16 cellular contexts compared by ENCODE assay signal in the genomic region with DNA sequence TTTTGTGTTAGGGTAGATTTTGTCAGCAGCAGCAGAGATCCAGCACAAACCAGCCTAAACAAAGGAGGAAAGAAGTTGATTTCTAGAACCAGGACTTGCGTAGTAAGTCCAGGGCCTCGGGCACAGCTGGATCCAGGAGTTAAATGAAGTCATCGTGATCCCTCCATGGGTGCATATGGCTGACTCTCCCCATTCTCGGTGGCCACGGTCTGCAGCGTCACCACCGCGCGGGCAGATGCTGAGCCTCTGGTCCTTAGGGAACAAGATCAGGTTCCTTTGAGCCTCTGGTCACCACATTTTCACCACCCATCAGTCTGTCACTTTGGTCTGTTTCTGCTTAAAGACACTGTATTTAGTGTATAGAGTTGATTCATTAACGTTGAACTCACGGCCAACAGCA. TPM values are rescaled to one million over a fixed set of nuclear protein-coding genes. Genes with fewer than 3 reads are reported as not detected.
DNase-seq lines count a peak whose midpoint lies in the region; ATAC-seq, FAIRE-seq and TF ChIP-seq lines count a peak whose summit lies in the region.
"Had no signal": no experiment of that assay in that cellular context is flagged by ENCODE, and none has a peak within 500 bp of the region (broad histone marks: within the 10 kb centered on the region; RNA-seq: fewer than 3 reads in every experiment).

No MANE protein-coding gene starts in this region.

- H3K9me3 Mint-ChIP-seq in nephron progenitor cell = no peaks in the 10 kb centered on the region
- H3K9me3 Mint-ChIP-seq: CD8-positive, alpha-beta T cell had no signal

- H3K36me3 ChIP-seq in H1 (ENCODE audit: control insufficient read depth in 2 of 4, insufficient read depth in 4 of 4, low read length in 3 of 4) (no peaks in the 10 kb centered on the region), rectal smooth muscle tissue (ENCODE audit: control insufficient read depth, insufficient read depth, low read length) (no peaks in the 10 kb centered on the region)

- H2BK5ac ChIP-seq in H1 (ENCODE audit: low read depth, low read length) = no peak overlapping the region

- ATAC-seq in GM21528 (IDR thresholded peaks at IDR 0.05; ENCODE audit: low FRiP score, unreplicated experiment) = no peak
- ATAC-seq: CD8-positive, alpha-beta T cell; HCT116 had no signal

- no peak overlapping the region for H3K18ac ChIP-seq in H1 (ENCODE audit: extremely low read depth, low read length)

- no peak overlapping the region for H2BK120ac ChIP-seq in H1 (replicated peaks; ENCODE audit: low read depth, low read length)

- no peak overlapping the region for H3K4me2 ChIP-seq in H1 (ENCODE audit: insufficient read depth in 1 of 2, low read depth in 2 of 2, low read length in 2 of 2)

- no peaks in the 10 kb centered on the region for H3K79me2 ChIP-seq in H1 (ENCODE audit: control insufficient read depth in 1 of 2, insufficient read depth in 2 of 2, low read length in 2 of 2)

- no peak overlapping the region for H3K23ac ChIP-seq in H1 (ENCODE audit: insufficient read length)

- TF ChIP-seq POLR2A in H1 (IDR thresholded peaks at IDR 0.05; ENCODE audit: control extremely low read depth in 1 of 2, low read depth in 2 of 2, low read length in 2 of 2) = no peak

- H2BK20ac ChIP-seq in H1 (ENCODE audit: low read length) = no peak overlapping the region

- WGBS in H1 (ENCODE audit: extremely low coverage in 1 of 2, insufficient coverage in 1 of 2, insufficient read length in 1 of 2, insufficient replicate concordance in 2 of 2, low coverage in 1 of 2, low lambda C conversion rate in 2 of 2, missing lambda C conversion rate in 1 of 2), 2 experiments = 96% methylated on average over 11 of the region's 11 CpGs; no CpG with 5 or more reads in 1 of the 2 experiments

- H3K79me1 ChIP-seq in H1 (ENCODE audit: low read depth, low read length) = no peaks in the 10 kb centered on the region

- H3K4me1 ChIP-seq in H1 (replicated peaks in 1 of 4; ENCODE audit: control insufficient read depth in 3 of 4, insufficient read depth in 4 of 4, low read length in 3 of 4) (peaks cover 0 to 2% (median 2%) of the 10 kb centered on the region in 4 experiments; a peak in 3 of 7 replicates), rectal smooth muscle tissue (ENCODE audit: control insufficient read depth, insufficient read depth, low read length) (peaks cover 10% of the 10 kb centered on the region)
- H3K4me1 ChIP-seq: Caco-2 had no signal

- 0 out of 2 replicates have a peak overlapping the region, but pooled peaks have one; percentile 27 for H2BK12ac ChIP-seq in H1 (ENCODE audit: low read depth, low read length)

- no peak overlapping the region for H3K4ac ChIP-seq in H1 (replicated peaks; ENCODE audit: insufficient read length, low read depth, low read length)

- peaks cover 22% of the 10 kb centered on the region for H3K27me3 Mint-ChIP-seq in nephron progenitor cell (ENCODE audit: low read depth, poor library complexity)

- H3K4me3 ChIP-seq in H1 (ENCODE audit: extremely low read depth in 1 of 4, insufficient read depth in 2 of 4, low read depth in 3 of 4, low read length in 4 of 4) (no peak overlapping the region), rectal smooth muscle tissue (ENCODE audit: low read length) (no peak overlapping the region)
- H3K4me3 ChIP-seq: GM23248 had no signal

- TF ChIP-seq CTCF in H1 (IDR thresholded peaks at IDR 0.05; ENCODE audit: control extremely low read depth in 1 of 3, insufficient read depth in 1 of 3, low read depth in 1 of 3, low read length in 3 of 3) (no peak), nephron progenitor cell (IDR thresholded peaks at IDR 0.05) (no peak)

- H2AFZ ChIP-seq in H1 (ENCODE audit: low read length) = no peak overlapping the region
- H2AFZ ChIP-seq: GM23248 had no signal

- peaks cover 0 to 6% of the 10 kb centered on the region in 2 experiments for H4K20me1 ChIP-seq in H1 (replicated peaks in 1 of 2; ENCODE audit: control insufficient read depth in 1 of 2, insufficient read depth in 2 of 2, low read length in 2 of 2)

- POLR2A ChIA-PET in H1 (lab: Charles Lee; ENCODE audit: partially characterized antibody) = no interaction called here

- peaks cover 1 to 13% (median 10%) of the 10 kb centered on the region in 4 experiments for H3K27me3 ChIP-seq in H1 (replicated peaks in 1 of 4; ENCODE audit: control insufficient read depth in 3 of 4, extremely low read depth in 1 of 4, insufficient read depth in 3 of 4, low read length in 3 of 4)
- H3K27me3 ChIP-seq in rectal smooth muscle tissue (ENCODE audit: control insufficient read depth, insufficient read depth, low read length) = no peaks in the 10 kb centered on the region

- H4K91ac ChIP-seq in H1 (replicated peaks; ENCODE audit: insufficient read length, low read length) = no peak overlapping the region

- no peak overlapping the region for H2BK15ac ChIP-seq in H1 (ENCODE audit: low read length)

- H2AK5ac ChIP-seq in H1 (ENCODE audit: low read depth, low read length) = no peak overlapping the region

- no peaks in the 10 kb centered on the region; a peak in 1 of 4 replicates for H3K9me3 ChIP-seq in H1 (ENCODE audit: insufficient read depth in 2 of 2, low read depth in 1 of 2, low read length in 1 of 2)
- H3K9me3 ChIP-seq: Caco-2 had no signal

- H3K27ac ChIP-seq in H1 (ENCODE audit: low read depth, low read length) = no peak overlapping the region
- H3K27ac ChIP-seq in rectal smooth muscle tissue (ENCODE audit: low read depth, low read length) = peak overlapping the region; percentile 34
- H3K27ac ChIP-seq: GM23248 had no signal

- CTCF ChIA-PET in H1 (lab: Charles Lee; ENCODE audit: partially characterized antibody) = interaction anchor here (0.8 to 4.9 kb wide), 8 partner anchors 12 to 190 kb away, joined by 3 to 30 read pairs (median 13); no protein-coding TSS in a partner anchor

- peak overlapping the region; percentile 44 for H3K4me3 Mint-ChIP-seq in nephron progenitor cell
- H3K4me3 Mint-ChIP-seq: B cell; CD8-positive, alpha-beta T cell; H9 had no signal

- no peaks in the 10 kb centered on the region for H3K36me3 Mint-ChIP-seq in nephron progenitor cell (ENCODE audit: low read depth)
- H3K36me3 Mint-ChIP-seq: CD8-positive, alpha-beta T cell had no signal

- DNase-seq in H1 (ENCODE audit: low read depth in 1 of 2, low spot score in 2 of 2) (no peak), nephron progenitor cell (no peak), inferior parietal cortex (ENCODE audit: extremely low spot score) (no peak)
- DNase-seq in activated CD4-positive, alpha-beta T cell treated with anti-CD3 and anti-CD28 coated beads for 1 hour = no peak
- DNase-seq: Caco-2, DMS153, DND-41, GM23248, H9 had no signal

- peaks cover 5% of the 10 kb centered on the region for H3K23me2 ChIP-seq in H1 (ENCODE audit: low read depth, low read length)

- no peak for TF ChIP-seq RAD21 in H1 (IDR thresholded peaks at IDR 0.05 in 1 of 2, conservative IDR thresholded peaks at IDR 0.05 in 1 of 2; ENCODE audit: low read depth in 2 of 2, low read length in 2 of 2)

- no peak overlapping the region for H4K5ac ChIP-seq in H1 (ENCODE audit: insufficient read length, low read depth, low read length)

- no peak overlapping the region for H3K27ac Mint-ChIP-seq in nephron progenitor cell
- H3K27ac Mint-ChIP-seq: B cell; CD8-positive, alpha-beta T cell had no signal

- H4K8ac ChIP-seq in H1 (ENCODE audit: extremely low read depth, insufficient read depth, low read length) = no peak overlapping the region

- no peak overlapping the region for H3K14ac ChIP-seq in H1 (ENCODE audit: insufficient read length)

- no peak overlapping the region for H3K56ac ChIP-seq in H1 (replicated peaks; ENCODE audit: insufficient read length, low read depth, low read length)

- TF ChIP-seq EP300 in H1 (IDR thresholded peaks at IDR 0.05; ENCODE audit: borderline replicate concordance in 1 of 2, low read depth in 2 of 2, low read length in 2 of 2) = no peak

- no peak for FAIRE-seq in H1 (lab: Jason Lieb, UNC)
- FAIRE-seq: G401.6, GM12892 had no signal

- H3K4me1 Mint-ChIP-seq in nephron progenitor cell = peaks cover 51% of the 10 kb centered on the region
- H3K4me1 Mint-ChIP-seq: B cell had no signal

- H3K9ac ChIP-seq in H1 (replicated peaks in 1 of 4; ENCODE audit: extremely low read depth in 1 of 4, low read depth in 3 of 4, low read length in 3 of 4) = no peak overlapping the region
- no peak overlapping the region for H3K9ac ChIP-seq in rectal smooth muscle tissue (ENCODE audit: low read length)
- H3K9ac ChIP-seq: GM23248 had no signal

TF ChIP-seq in H1, 55 proteins besides CTCF, POLR2A, EP300 and RAD21:
- TF ChIP-seq SAP30 (IDR thresholded peaks at IDR 0.05; ENCODE audit: insufficient read depth, insufficient replicate concordance, low read length) (no peak), BACH1 (IDR thresholded peaks at IDR 0.05; ENCODE audit: low read length) (no peak), CHD2 (IDR thresholded peaks at IDR 0.05; ENCODE audit: low read length) (no peak)

RNA-seq across cellular contexts. Expression of gene GALNT9, which starts 14.8 kb away (rescaled TPM):
- total RNA-seq in H1 (2021; fragmentation: NEBNext Ultra II Directional; extraction: Animal tissue kit (Norgen Biotek cat#: 25700)) = 2.0 and 3.3 TPM in 2 replicates
- 3.6 and 5.3 TPM in 2 replicates for polyA plus RNA-seq in H1 (2011; rRNA removed)
- 6.1 TPM for polyA plus RNA-seq in H1 (2011; cell fraction: cytosol; rRNA removed)
- 9.4 TPM for polyA plus RNA-seq in H1 (2011; cell fraction: nucleus; rRNA removed)
- 2.3 to 3.6 TPM (median 3.1 TPM) in 4 replicates for polyA plus RNA-seq in H1 (2012, experiment 1 of 2)
- polyA plus RNA-seq in H1 (2012, experiment 2 of 2) = 2.3 TPM
- polyA plus RNA-seq in H1 (2013, experiment 1 of 2) = 0.73 TPM
- polyA plus RNA-seq in H1 (2013, experiment 2 of 2) = 0.92 TPM
- polyA minus RNA-seq in H1 (2011; rRNA and poly(A)+ RNA removed) = 2.3 and 4.0 TPM in 2 replicates
- 4.0 TPM for polyA minus RNA-seq in H1 (2011; cell fraction: cytosol; rRNA and poly(A)+ RNA removed)
- polyA minus RNA-seq in H1 (2011; cell fraction: nucleus; rRNA and poly(A)+ RNA removed) = 4.2 TPM
- total RNA-seq: CD8-positive, alpha-beta T cell had no signal
